In genomic region chr1:208245185-208245705, GRCh38 we compare ENCODE assay signal across 8 cellular contexts. TPM values are rescaled to one million over a fixed set of nuclear protein-coding genes. Genes with fewer than 3 reads are reported as not detected.
DNase-seq lines count a peak whose midpoint lies in the region; ATAC-seq and TF ChIP-seq lines count a peak whose summit lies in the region.

No MANE protein-coding gene starts in this region.

- no peaks in the 10 kb centered on the region for H3K36me3 ChIP-seq in parathyroid adenoma (ENCODE audit: control insufficient read depth, insufficient read depth, low read length)
- H3K36me3 ChIP-seq in tibial artery = no peaks in the 10 kb centered on the region

- no peaks in the 10 kb centered on the region for H3K79me2 ChIP-seq in parathyroid adenoma

- peak overlapping the region; percentile 97 for H3K4me2 ChIP-seq in parathyroid adenoma (ENCODE audit: low read length)

- H3K27me3 ChIP-seq in parathyroid adenoma (ENCODE audit: control insufficient read depth, insufficient read depth, low read length) = no peaks in the 10 kb centered on the region
- no peaks in the 10 kb centered on the region for H3K27me3 ChIP-seq in tibial artery

- H2AFZ ChIP-seq in parathyroid adenoma = peak overlapping the region; percentile 90

- H3K4me1 ChIP-seq in parathyroid adenoma = no peaks in the 10 kb centered on the region
- peaks cover 0 to 60% (median 45%) of the 10 kb centered on the region in 4 donors for H3K4me1 ChIP-seq in tibial artery

- DNase-seq in EL = peak; percentile 94
- DNase-seq in HCEC 1CT = peak; percentile 86
- peak; percentile 92 for DNase-seq in NAMALWA (ENCODE audit: low spot score)
- DNase-seq in SKM-1 treated with dmso at 0.1 percent for 144 hours (lab: John Stamatoyannopoulos, UW; ENCODE audit: unreplicated experiment) = peak; percentile 96
- DNase-seq in activated naive CD8-positive, alpha-beta T cell treated with anti-CD3 and anti-CD28 coated beads, Interleukin-2, amount 50 U/mL, for 16 hours (ENCODE audit: low read depth, low spot score) = peak; percentile 42
- DNase-seq in Right ventricle myocardium superior = peak; percentile 91
- DNase-seq in tibial artery = peak; percentile 95 to 97

- peak overlapping the region; percentile 82 for H3K4me3 ChIP-seq in parathyroid adenoma (ENCODE audit: low read depth, low read length)
- peak overlapping the region; percentile 89 to 94 for H3K4me3 ChIP-seq in tibial artery

- intact Hi-C loops in Right ventricle myocardium superior (cut with DNase I) = no loop called here
- intact Hi-C loops in tibial artery (cut with DNase I; ENCODE audit: low total_unique reads) = loop anchor here (2.0 to 10.0 kb wide), 2 partner anchors 222 to 360 kb away; no protein-coding TSS in a partner anchor

- H3K9me3 ChIP-seq in parathyroid adenoma (ENCODE audit: control insufficient read depth, low read length) (no peaks in the 10 kb centered on the region), tibial artery (no peaks in the 10 kb centered on the region)

- H3K27ac ChIP-seq in parathyroid adenoma (peak overlapping the region; percentile 74), tibial artery (peak overlapping the region; percentile 86 to 89)

- TF ChIP-seq CTCF in parathyroid adenoma (IDR thresholded peaks at IDR 0.05) = peak; percentile 67
- TF ChIP-seq CTCF in tibial artery (IDR thresholded peaks at IDR 0.05) = peak; percentile 70 to 88

- peak; percentile 81 for ATAC-seq in Right ventricle myocardium superior (ENCODE audit: poor library complexity)

- no peak overlapping the region for H3K9ac ChIP-seq in parathyroid adenoma

RNA-seq across cellular contexts. Expression of gene PLXNA2, which starts 1.1 kb away (rescaled TPM):
- 14.4 TPM for total RNA-seq in Right ventricle myocardium superior

Comparison
In these comparisons a context has a peak if more than half of its experiments do, and no peak if none do; other contexts are left out.
1. Peak in every context shown above with its lines: DNase-seq, ATAC-seq, H3K4me3 ChIP-seq and H3K27ac ChIP-seq.
2. DNase-seq: peak in every context shown above with its lines; median percentile 96 in SKM-1 treated with dmso at 0.1 percent for 144 hours; 96 in tibial artery; 94 in EL; 92 in NAMALWA; 91 in Right ventricle myocardium superior; 86 in HCEC 1CT; 42 in activated naive CD8-positive, alpha-beta T cell treated with anti-CD3 and anti-CD28 coated beads, Interleukin-2, amount 50 U/mL, for 16 hours.